Comparison of ENCODE assay signal across 1 cellular context in genomic region chr9:19102181-19102630, GRCh38.
TF ChIP-seq lines count a peak whose summit lies in the region.

No MANE protein-coding gene starts in this region.

TF ChIP-seq in K562, 482 proteins besides CTCF, POLR2A, EP300 and RAD21 (continued from another document):
- TF ChIP-seq PRDM10 (IDR thresholded peaks at IDR 0.05; ENCODE audit: partially characterized antibody) (peak; percentile 49), TEAD2 (tag; IDR thresholded peaks at IDR 0.05) (no peak), HNRNPH1 (optimal IDR thresholded peaks at IDR 0.05; ENCODE audit: low read depth, low read length) (no peak), HSF4 (CRISPR knock-in tag; IDR thresholded peaks at IDR 0.05; ENCODE audit: borderline replicate concordance) (no peak), ETV1 (tag; conservative IDR thresholded peaks at IDR 0.05; ENCODE audit: low read depth) (peak; percentile 55; the same call in 1 of the 2 replicates), ZFP30 (CRISPR knock-in tag; IDR thresholded peaks at IDR 0.05; ENCODE audit: borderline replicate concordance) (no peak), ZBTB8A (IDR thresholded peaks at IDR 0.05; ENCODE audit: partially characterized antibody) (no peak), ZSCAN29 (IDR thresholded peaks at IDR 0.05) (no peak), CEBPG (CRISPR knock-in tag; IDR thresholded peaks at IDR 0.05) (no peak), CEBPG (tag; conservative IDR thresholded peaks at IDR 0.05 in 1 of 2, IDR thresholded peaks at IDR 0.05 in 1 of 2) (no peak), ZNF551 (CRISPR knock-in tag; IDR thresholded peaks at IDR 0.05) (no peak), MXI1 (IDR thresholded peaks at IDR 0.05; ENCODE audit: low read depth, low read length) (no peak), DIDO1 (tag; IDR thresholded peaks at IDR 0.05; ENCODE audit: low read depth) (no peak), REST (CRISPR knock-in tag; IDR thresholded peaks at IDR 0.05; ENCODE audit: low read depth) (no peak), ELF1 (tag; IDR thresholded peaks at IDR 0.05) (no peak; the same call in 1 of the 2 replicates), PTRF (tag; IDR thresholded peaks at IDR 0.05) (no peak), ASH1L (IDR thresholded peaks at IDR 0.05; ENCODE audit: borderline replicate concordance, low read depth, partially characterized antibody) (no peak), ZNF695 (CRISPR knock-in tag; IDR thresholded peaks at IDR 0.05) (no peak), ZNF311 (CRISPR knock-in tag; IDR thresholded peaks at IDR 0.05) (no peak), ILK (tag; IDR thresholded peaks at IDR 0.05; ENCODE audit: borderline replicate concordance, low read depth) (no peak)
